21 cellular contexts compared by ENCODE assay signal in the genomic region with DNA sequence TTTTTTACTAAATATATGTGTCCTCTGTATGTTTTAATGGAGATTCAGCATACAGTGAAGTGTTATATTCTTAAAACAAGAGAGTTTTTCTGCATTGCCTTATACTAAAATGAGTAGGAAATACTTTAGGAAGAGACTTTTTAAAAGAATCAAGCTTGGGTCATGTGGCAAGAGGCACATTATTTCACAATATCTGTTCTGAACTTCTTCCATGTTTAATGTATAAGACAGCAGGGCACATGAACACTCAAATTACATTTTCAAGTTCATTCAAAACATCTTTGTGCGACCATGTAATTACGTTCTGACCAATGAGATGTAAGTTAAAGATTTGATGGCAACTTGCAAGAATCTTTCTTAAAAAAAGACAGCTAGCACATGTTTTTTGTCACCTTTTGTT.
"Had no signal": no experiment of that assay in that cellular context is flagged by ENCODE, and none has a peak within 500 bp of the region (broad histone marks: within the 10 kb centered on the region; RNA-seq: fewer than 3 reads in every experiment).

No MANE protein-coding gene starts in this region.

- H3K27me3 ChIP-seq: esophagus squamous epithelium, gastrocnemius medialis, neutrophil, right atrium auricular region, stomach, thyroid gland, vagina had no signal

- H3K27ac ChIP-seq: esophagus squamous epithelium, gastrocnemius medialis, neutrophil, parathyroid adenoma, right atrium auricular region, skin epidermis, stomach, thyroid gland, vagina had no signal

- H3K4me1 ChIP-seq: esophagus squamous epithelium, gastrocnemius medialis, parathyroid adenoma, right atrium auricular region, stomach, thyroid gland, vagina had no signal

- H3K9me3 ChIP-seq: esophagus squamous epithelium, gastrocnemius medialis, neutrophil, right atrium auricular region, stomach, thyroid gland, vagina had no signal

- H3K9ac ChIP-seq: parathyroid adenoma had no signal

- H3K4me3 ChIP-seq: esophagus squamous epithelium, gastrocnemius medialis, lung, right atrium auricular region, skin epidermis, stomach, thyroid gland, vagina had no signal

- H2AFZ ChIP-seq: parathyroid adenoma had no signal

- H3K36me3 ChIP-seq: esophagus squamous epithelium, gastrocnemius medialis, neutrophil, right atrium auricular region, stomach, thyroid gland, vagina had no signal

- DNase-seq: cortex of kidney; effector memory CD8-positive, alpha-beta T cell; erythroblast; esophagus squamous epithelium; gastrocnemius medialis; head of caudate nucleus; kidney; natural killer cell; stimulated activated CD4-positive, alpha-beta T cell treated with anti-CD3 and anti-CD28 coated beads, Interleukin-15, amount 100 ng/mL, for 24 hours; stimulated activated CD4-positive, alpha-beta T cell treated with anti-CD3 and anti-CD28 coated beads, Interleukin-2, amount 100 ng/mL, for 48 hours; stimulated activated CD8-positive, alpha-beta memory T cell treated with anti-CD3 and anti-CD28 coated beads, Interleukin-4, amount 100 ng/mL, for 48 hours; stimulated activated naive CD4-positive, alpha-beta T cell treated with Interleukin-2 at 50 U/mL for 16 hours; stomach; thyroid gland; trophoblast cell had no signal
